ENCODE assay signal across 8 cellular contexts in genomic region chr5:123089971-123090640, GRCh38. TPM values are rescaled to one million over a fixed set of nuclear protein-coding genes. Genes with fewer than 3 reads are reported as not detected.
DNase-seq lines count a peak whose midpoint lies in the region; ATAC-seq, FAIRE-seq and TF ChIP-seq lines count a peak whose summit lies in the region.

No MANE protein-coding gene starts in this region.

- no peaks in the 10 kb centered on the region for H4K20me1 ChIP-seq in Karpas-422 (ENCODE audit: insufficient read depth, low read depth, low read length)

- DNase-seq in AG20443 (ENCODE audit: low spot score) (peak; percentile 63), HAP-1 (ENCODE audit: low spot score in 2 of 2) (peak; percentile 35 to 62), WTC11 (ENCODE audit: low spot score) (peak; percentile 58), suprapubic skin (ENCODE audit: low spot score in 2 of 2) (no peak), D721Med (ENCODE audit: insufficient read length, low spot score) (no peak), hippocampal formation (lab: John Stamatoyannopoulos, UW) (no peak), Karpas-422 (no peak)

- POLR2A ChIA-PET in WTC11 (lab: Charles Lee): no interaction called here

- TF ChIP-seq POLR2A in suprapubic skin (IDR thresholded peaks at IDR 0.05): no peak

- H3K9me2 ChIP-seq in Karpas-422 (replicated peaks; ENCODE audit: insufficient read depth, low read length): no peaks in the 10 kb centered on the region

- no peak for TF ChIP-seq EP300 in suprapubic skin (IDR thresholded peaks at IDR 0.05)

- ATAC-seq in WTC11: peak; percentile 5

- H3K9ac ChIP-seq in iPS-20b (ENCODE audit: low read depth, low read length): no peak overlapping the region
- no peak overlapping the region for H3K9ac ChIP-seq in Karpas-422 (ENCODE audit: low read length)

- H3K36me3 Mint-ChIP-seq in WTC11: no peaks in the 10 kb centered on the region

- H3K4me3 ChIP-seq in HAP-1 (peak overlapping the region; percentile 60), iPS-20b (ENCODE audit: low read length) (peak overlapping the region; percentile 73; the same call in 1 of the 2 replicates), suprapubic skin (peak overlapping the region; percentile 65), Karpas-422 (ENCODE audit: low read length) (no peak overlapping the region)

- H3K9me3 ChIP-seq in HAP-1 (no peaks in the 10 kb centered on the region), iPS-20b (ENCODE audit: insufficient read depth, low read depth, low read length) (no peaks in the 10 kb centered on the region), suprapubic skin (no peaks in the 10 kb centered on the region), Karpas-422 (ENCODE audit: low read length) (no peaks in the 10 kb centered on the region; the same call in 1 of the 2 replicates)

- CTCF ChIA-PET in WTC11 (lab: Charles Lee): interaction anchor here (1.1 to 1.3 kb wide), 2 partner anchors 10 to 29 kb away, joined by 3 to 4 read pairs; no protein-coding TSS in a partner anchor

- no peaks in the 10 kb centered on the region for H3K79me2 ChIP-seq in Karpas-422 (ENCODE audit: low read length)

- TF ChIP-seq CTCF in WTC11 (IDR thresholded peaks at IDR 0.05) (no peak), suprapubic skin (IDR thresholded peaks at IDR 0.05) (no peak), D721Med (IDR thresholded peaks at IDR 0.05; ENCODE audit: insufficient read depth, missing control alignments) (no peak)

- peak overlapping the region; percentile 86 for H3K4me3 Mint-ChIP-seq in WTC11

- in situ Hi-C loops in HAP-1 (cut with MboI; ENCODE audit: low sequenced_read_pairs): no loop called here

- WGBS in suprapubic skin: 0% methylated on average over 29 of the region's 83 CpGs

- no peaks in the 10 kb centered on the region for H3K9me3 Mint-ChIP-seq in WTC11

- H3K4me1 ChIP-seq in HAP-1 (peaks cover 2% of the 10 kb centered on the region), iPS-20b (ENCODE audit: insufficient read depth, low read length) (peaks cover 32% of the 10 kb centered on the region; the same call in 1 of the 2 replicates), suprapubic skin (peaks cover 49% of the 10 kb centered on the region), Karpas-422 (ENCODE audit: low read length) (no peaks in the 10 kb centered on the region)

- H3K27ac ChIP-seq in iPS-20b (ENCODE audit: low read length): no peak overlapping the region
- H3K27ac ChIP-seq in suprapubic skin: peak overlapping the region; percentile 27
- no peak overlapping the region for H3K27ac ChIP-seq in Karpas-422 (ENCODE audit: low read length)

- H3K27me3 ChIP-seq in HAP-1 (ENCODE audit: low read depth) (peaks cover 6% of the 10 kb centered on the region), iPS-20b (ENCODE audit: insufficient read depth, low read length) (peaks cover 100% of the 10 kb centered on the region), suprapubic skin (peaks cover 100% of the 10 kb centered on the region), Karpas-422 (ENCODE audit: low read length) (no peaks in the 10 kb centered on the region)

- H3K27me3 Mint-ChIP-seq in WTC11 (ENCODE audit: low read depth): peaks cover 98% of the 10 kb centered on the region

- FAIRE-seq in D721Med (lab: Jason Lieb, UNC): no peak

- H3K4me2 ChIP-seq in Karpas-422 (ENCODE audit: low read depth, low read length, poor library complexity, severe bottlenecking): no peak overlapping the region

- H2AFZ ChIP-seq in Karpas-422 (ENCODE audit: low read length): no peak overlapping the region

- no peaks in the 10 kb centered on the region for H3K36me3 ChIP-seq in HAP-1 (replicated peaks)
- no peaks in the 10 kb centered on the region for H3K36me3 ChIP-seq in iPS-20b (ENCODE audit: insufficient read depth, low read depth, low read length)
- no peaks in the 10 kb centered on the region for H3K36me3 ChIP-seq in suprapubic skin
- no peaks in the 10 kb centered on the region for H3K36me3 ChIP-seq in Karpas-422 (ENCODE audit: insufficient read depth, low read length)

- H3K27ac Mint-ChIP-seq in WTC11: no peak overlapping the region

- peaks cover 66% of the 10 kb centered on the region for H3K4me1 Mint-ChIP-seq in WTC11

TF ChIP-seq in WTC11, 78 proteins besides CTCF, POLR2A, EP300 and RAD21:
- TF ChIP-seq NFYB (CRISPR knock-in tag; conservative IDR thresholded peaks at IDR 0.05; ENCODE audit: low read depth) (no peak), TEAD4 (CRISPR knock-in tag; IDR thresholded peaks at IDR 0.05) (no peak), ZNF232 (CRISPR knock-in tag; IDR thresholded peaks at IDR 0.05) (no peak), ZBTB21 (CRISPR knock-in tag; IDR thresholded peaks at IDR 0.05; ENCODE audit: borderline replicate concordance) (no peak), NR3C1 (CRISPR knock-in tag; conservative IDR thresholded peaks at IDR 0.05; ENCODE audit: low read depth) (no peak), ZNF416 (CRISPR knock-in tag; IDR thresholded peaks at IDR 0.05) (no peak), ZNF138 (CRISPR knock-in tag; conservative IDR thresholded peaks at IDR 0.05) (no peak), SMAD4 (CRISPR knock-in tag; IDR thresholded peaks at IDR 0.05) (no peak), OVOL2 (CRISPR knock-in tag; IDR thresholded peaks at IDR 0.05; ENCODE audit: borderline replicate concordance) (no peak), JUN (CRISPR knock-in tag; IDR thresholded peaks at IDR 0.05) (no peak), HMGXB4 (CRISPR knock-in tag; IDR thresholded peaks at IDR 0.05) (no peak), USF2 (CRISPR knock-in tag; IDR thresholded peaks at IDR 0.05) (no peak), CDX4 (CRISPR knock-in tag; IDR thresholded peaks at IDR 0.05; ENCODE audit: borderline replicate concordance) (no peak), TP53 (CRISPR knock-in tag; IDR thresholded peaks at IDR 0.05) (no peak), ELF4 (CRISPR knock-in tag; IDR thresholded peaks at IDR 0.05; ENCODE audit: low read depth) (no peak)
- TF ChIP-seq, protein P1, sequence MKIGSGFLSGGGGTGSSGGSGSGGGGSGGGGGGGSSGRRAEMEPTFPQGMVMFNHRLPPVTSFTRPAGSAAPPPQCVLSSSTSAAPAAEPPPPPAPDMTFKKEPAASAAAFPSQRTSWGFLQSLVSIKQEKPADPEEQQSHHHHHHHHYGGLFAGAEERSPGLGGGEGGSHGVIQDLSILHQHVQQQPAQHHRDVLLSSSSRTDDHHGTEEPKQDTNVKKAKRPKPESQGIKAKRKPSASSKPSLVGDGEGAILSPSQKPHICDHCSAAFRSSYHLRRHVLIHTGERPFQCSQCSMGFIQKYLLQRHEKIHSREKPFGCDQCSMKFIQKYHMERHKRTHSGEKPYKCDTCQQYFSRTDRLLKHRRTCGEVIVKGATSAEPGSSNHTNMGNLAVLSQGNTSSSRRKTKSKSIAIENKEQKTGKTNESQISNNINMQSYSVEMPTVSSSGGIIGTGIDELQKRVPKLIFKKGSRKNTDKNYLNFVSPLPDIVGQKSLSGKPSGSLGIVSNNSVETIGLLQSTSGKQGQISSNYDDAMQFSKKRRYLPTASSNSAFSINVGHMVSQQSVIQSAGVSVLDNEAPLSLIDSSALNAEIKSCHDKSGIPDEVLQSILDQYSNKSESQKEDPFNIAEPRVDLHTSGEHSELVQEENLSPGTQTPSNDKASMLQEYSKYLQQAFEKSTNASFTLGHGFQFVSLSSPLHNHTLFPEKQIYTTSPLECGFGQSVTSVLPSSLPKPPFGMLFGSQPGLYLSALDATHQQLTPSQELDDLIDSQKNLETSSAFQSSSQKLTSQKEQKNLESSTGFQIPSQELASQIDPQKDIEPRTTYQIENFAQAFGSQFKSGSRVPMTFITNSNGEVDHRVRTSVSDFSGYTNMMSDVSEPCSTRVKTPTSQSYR (CRISPR knock-in tag; IDR thresholded peaks at IDR 0.05): no peak
- TF ChIP-seq, protein P2, sequence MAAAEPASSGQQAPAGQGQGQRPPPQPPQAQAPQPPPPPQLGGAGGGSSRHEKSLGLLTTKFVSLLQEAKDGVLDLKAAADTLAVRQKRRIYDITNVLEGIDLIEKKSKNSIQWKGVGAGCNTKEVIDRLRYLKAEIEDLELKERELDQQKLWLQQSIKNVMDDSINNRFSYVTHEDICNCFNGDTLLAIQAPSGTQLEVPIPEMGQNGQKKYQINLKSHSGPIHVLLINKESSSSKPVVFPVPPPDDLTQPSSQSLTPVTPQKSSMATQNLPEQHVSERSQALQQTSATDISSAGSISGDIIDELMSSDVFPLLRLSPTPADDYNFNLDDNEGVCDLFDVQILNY (CRISPR knock-in tag; IDR thresholded peaks at IDR 0.05): no peak

RNA-seq across cellular contexts. Expression of gene PRDM6, which starts 1.1 kb away (rescaled TPM):
- total RNA-seq in WTC11 (2021) (0.27 to 0.37 TPM (median 0.28 TPM) in 3 replicates), suprapubic skin (under 1 TPM; 0.08 to 0.64 (median 0.33) TPM)
- not detected in 2 replicates for total RNA-seq in Karpas-422 (2014; rRNA removed; shearing (Covaris generic); ENCODE audit: low replicate concordance)

RNA-seq across cellular contexts. Expression of gene PPIC, which starts 53.6 kb away (rescaled TPM):
- total RNA-seq in WTC11 (2021) (12.4 to 16.0 TPM (median 15.7 TPM) in 3 replicates), suprapubic skin (10 to 100 TPM in 2 of 4 donors, 1 to 10 TPM in 2; 8.9 to 25.3 (median 10.9) TPM)
- not detected in 2 replicates for total RNA-seq in Karpas-422 (2014; rRNA removed; shearing (Covaris generic); ENCODE audit: low replicate concordance)

Comparison
In these comparisons a context has a peak if more than half of its experiments do, and no peak if none do; other contexts are left out.
1. DNase-seq: peak in AG20443 (single experiment), HAP-1 (2 of 2) and WTC11 (single experiment); none in suprapubic skin (0 of 2), D721Med (single experiment), hippocampal formation (0 of 2) and Karpas-422 (single experiment).